ENCODE assay signal across 1 cellular context in the genomic region with DNA sequence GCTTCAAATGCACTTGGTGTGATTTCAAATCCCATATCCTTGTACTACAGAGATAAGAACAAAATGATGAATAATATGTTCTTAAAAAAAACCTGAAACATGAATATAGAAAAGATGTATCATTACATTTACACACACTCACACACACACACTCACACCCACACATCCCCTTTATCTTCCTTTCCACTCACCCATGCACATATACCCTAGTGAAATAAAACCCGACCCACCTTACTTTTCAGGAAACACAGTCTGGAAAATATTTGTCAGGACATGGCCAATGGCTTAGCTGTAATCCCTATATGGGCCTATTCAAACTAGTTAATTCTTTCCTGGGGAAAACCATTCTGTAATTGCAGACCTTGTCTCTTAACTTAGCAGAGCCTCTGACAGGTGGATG.
TF ChIP-seq lines count a peak whose summit lies in the region.

No MANE protein-coding gene starts in this region.

TF ChIP-seq in HepG2, 621 proteins besides CTCF, POLR2A, EP300 and RAD21 (continued from another document):
- TF ChIP-seq IKZF5 (CRISPR knock-in tag; IDR thresholded peaks at IDR 0.05): no peak
- TF ChIP-seq ZNF562 (CRISPR knock-in tag; IDR thresholded peaks at IDR 0.05; ENCODE audit: borderline replicate concordance): no peak
- no peak for TF ChIP-seq ATF1 (CRISPR knock-in tag; IDR thresholded peaks at IDR 0.05)
- TF ChIP-seq ZNF556 (CRISPR knock-in tag; IDR thresholded peaks at IDR 0.05; ENCODE audit: borderline replicate concordance): no peak
